ENCODE assay signal across 12 cellular contexts in genomic region chr18:74064510-74064909, GRCh38.
DNase-seq lines count a peak whose midpoint lies in the region; ATAC-seq lines count a peak whose summit lies in the region.
"Had no signal": no experiment of that assay in that cellular context is flagged by ENCODE, and none has a peak within 500 bp of the region (broad histone marks: within the 10 kb centered on the region; RNA-seq: fewer than 3 reads in every experiment).

No MANE protein-coding gene starts in this region.

- H3K27me3 Mint-ChIP-seq in activated naive CD8-positive, alpha-beta T cell: no peaks in the 10 kb centered on the region
- no peaks in the 10 kb centered on the region for H3K27me3 Mint-ChIP-seq in stimulated activated naive B cell treated with anti-CD40 and anti-IgM and Interleukin-4, amounts not matched to agents 10 μg/mL and 1 μg/mL and 100 μg/mL, for 72 hours

- H3K9me3 Mint-ChIP-seq in activated naive CD8-positive, alpha-beta T cell (ENCODE audit: low read depth): no peaks in the 10 kb centered on the region
- peaks cover 3 to 4% of the 10 kb centered on the region in 2 donors for H3K9me3 Mint-ChIP-seq in stimulated activated naive B cell treated with anti-CD40 and anti-IgM and Interleukin-4, amounts not matched to agents 10 μg/mL and 1 μg/mL and 100 μg/mL, for 72 hours
- H3K9me3 Mint-ChIP-seq: neural progenitor cell had no signal

- peak overlapping the region; percentile 84 for H3K27ac Mint-ChIP-seq in activated naive CD8-positive, alpha-beta T cell
- peak overlapping the region; percentile 37 for H3K27ac Mint-ChIP-seq in stimulated activated naive B cell treated with anti-CD40 and anti-IgM and Interleukin-4, amounts not matched to agents 10 μg/mL and 1 μg/mL and 100 μg/mL, for 72 hours
- H3K27ac Mint-ChIP-seq: neural progenitor cell had no signal

- H3K4me3 Mint-ChIP-seq in activated naive CD8-positive, alpha-beta T cell: peak overlapping the region; percentile 64
- peak overlapping the region; percentile 0 to 60 for H3K4me3 Mint-ChIP-seq in stimulated activated naive B cell treated with anti-CD40 and anti-IgM and Interleukin-4, amounts not matched to agents 10 μg/mL and 1 μg/mL and 100 μg/mL, for 72 hours
- H3K4me3 Mint-ChIP-seq: neural progenitor cell had no signal

- peak; percentile 68 for DNase-seq in activated CD8-positive, alpha-beta memory T cell treated with anti-CD3 and anti-CD28 coated beads, Interleukin-2, amount 50 U/mL, for 48 hours
- DNase-seq in activated CD8-positive, alpha-beta memory T cell treated with anti-CD3 and anti-CD28 coated beads, Interleukin-2, amount 50 U/mL, for 4 hours: no peak
- peak; percentile 81 for DNase-seq in Jurkat, Clone E6-1 (ENCODE audit: low read depth, low spot score)
- DNase-seq in stimulated activated naive B cell treated with anti-CD40 and anti-IgM and Interleukin-4, amounts not matched to agents 10 μg/mL and 1 μg/mL and 100 μg/mL, for 72 hours: peak; percentile 44
- DNase-seq in NCI-H524 (lab: John Stamatoyannopoulos, UW) (no peak), GF-D8 (lab: John Stamatoyannopoulos, UW) (no peak)
- DNase-seq: esophagus squamous epithelium, NCI-H226 had no signal

- H3K4me3 ChIP-seq in Jurkat, Clone E6-1 (ENCODE audit: low read length): peak overlapping the region; percentile 6
- H3K4me3 ChIP-seq: esophagus squamous epithelium, neural progenitor cell, SJSA1 had no signal

- no peaks in the 10 kb centered on the region for H3K36me3 Mint-ChIP-seq in activated naive CD8-positive, alpha-beta T cell
- no peaks in the 10 kb centered on the region for H3K36me3 Mint-ChIP-seq in stimulated activated naive B cell treated with anti-CD40 and anti-IgM and Interleukin-4, amounts not matched to agents 10 μg/mL and 1 μg/mL and 100 μg/mL, for 72 hours
- H3K36me3 Mint-ChIP-seq: neural progenitor cell had no signal

- H3K4me1 Mint-ChIP-seq in activated naive CD8-positive, alpha-beta T cell (ENCODE audit: low read depth): peaks cover 44% of the 10 kb centered on the region
- H3K4me1 Mint-ChIP-seq in stimulated activated naive B cell treated with anti-CD40 and anti-IgM and Interleukin-4, amounts not matched to agents 10 μg/mL and 1 μg/mL and 100 μg/mL, for 72 hours: peaks cover 38 to 49% of the 10 kb centered on the region in 2 donors
- H3K4me1 Mint-ChIP-seq: neural progenitor cell had no signal

- ATAC-seq in stimulated activated naive B cell treated with anti-CD40 and anti-IgM and Interleukin-4, amounts not matched to agents 10 μg/mL and 1 μg/mL and 100 μg/mL, for 72 hours (replicated peaks): peak; percentile 69 to 74
- ATAC-seq in HG02840 (IDR thresholded peaks at IDR 0.05; ENCODE audit: low FRiP score, unreplicated experiment): no peak

Comparison
In these comparisons a context has a peak if more than half of its experiments do, and no peak if none do; other contexts are left out.
1. DNase-seq: peak in activated CD8-positive, alpha-beta memory T cell treated with anti-CD3 and anti-CD28 coated beads, Interleukin-2, amount 50 U/mL, for 48 hours (single experiment), Jurkat, Clone E6-1 (single experiment) and stimulated activated naive B cell treated with anti-CD40 and anti-IgM and Interleukin-4, amounts not matched to agents 10 μg/mL and 1 μg/mL and 100 μg/mL, for 72 hours (single experiment); none in activated CD8-positive, alpha-beta memory T cell treated with anti-CD3 and anti-CD28 coated beads, Interleukin-2, amount 50 U/mL, for 4 hours (single experiment), NCI-H524 (0 of 2) and GF-D8 (single experiment).